In genomic region chr19:54148158-54148557, GRCh38 we compare ENCODE assay signal across 2 cellular contexts.
TF ChIP-seq lines count a peak whose summit lies in the region.

No MANE protein-coding gene starts in this region.

TF ChIP-seq in HEK293, 187 proteins besides CTCF, POLR2A, EP300 and RAD21:
- TF ChIP-seq ZFP3 (tag by site-specific recombination; IDR thresholded peaks at IDR 0.05; ENCODE audit: low read depth) (no peak), ZBTB44 (tag by site-specific recombination; IDR thresholded peaks at IDR 0.05) (no peak), ZNF701 (tag by site-specific recombination; IDR thresholded peaks at IDR 0.05) (no peak), ZNF37A (tag by site-specific recombination; IDR thresholded peaks at IDR 0.05) (no peak), ZNF645 (tag by site-specific recombination; IDR thresholded peaks at IDR 0.05) (no peak), ZNF626 (tag by site-specific recombination; IDR thresholded peaks at IDR 0.05) (no peak), MZF1 (tag by site-specific recombination; IDR thresholded peaks at IDR 0.05; ENCODE audit: borderline replicate concordance) (no peak), ZFHX2 (tag by site-specific recombination; conservative IDR thresholded peaks at IDR 0.05) (peak; percentile 90), ZNF629 (tag by site-specific recombination; IDR thresholded peaks at IDR 0.05) (no peak), EGR2 (tag by site-specific recombination; IDR thresholded peaks at IDR 0.05; ENCODE audit: low read depth) (peak; percentile 84), PRDM4 (tag by site-specific recombination; IDR thresholded peaks at IDR 0.05) (no peak)
TF ChIP-seq in HEK293: peak in this region for 2.

TF ChIP-seq in K562, 482 proteins besides CTCF, POLR2A, EP300 and RAD21:
- no peak for TF ChIP-seq MLX (CRISPR knock-in tag; conservative IDR thresholded peaks at IDR 0.05)
- TF ChIP-seq RBFOX2 (IDR thresholded peaks at IDR 0.05; ENCODE audit: low read depth, low read length) = peak; percentile 18; the same call in 1 of the 2 replicates
- TF ChIP-seq ZBTB33 (CRISPR knock-in tag; IDR thresholded peaks at IDR 0.05) = peak; percentile 31; the same call in 1 of the 2 replicates
- peak; percentile 46 for TF ChIP-seq POLR2G (IDR thresholded peaks at IDR 0.05; ENCODE audit: low read depth, low read length)
TF ChIP-seq in K562: peak in this region for 3.
